In genomic region chr10:130560573-130560972, GRCh38 we compare ENCODE assay signal across 29 cellular contexts.
"Had no signal": no experiment of that assay in that cellular context is flagged by ENCODE, and none has a peak within 500 bp of the region (broad histone marks: within the 10 kb centered on the region; RNA-seq: fewer than 3 reads in every experiment).

No MANE protein-coding gene starts in this region.

- H3K9me3 ChIP-seq: lower lobe of right lung, neutrophil, ovary, right atrium auricular region, right lobe of liver, vagina had no signal

- DNase-seq: hippocampal formation; kidney glomerular epithelial cell; left cardiac atrium; left ventricle myocardium superior; lower lobe of right lung; mammary epithelial cell; mesenchymal stem cell; naive thymus-derived CD8-positive, alpha-beta T cell; occipital lobe; ovary; right lobe of liver; stimulated activated CD4-positive, alpha-beta T cell treated with anti-CD3 and anti-CD28 coated beads, Interleukin-1b, Interleukin-23, amount 100 ng/mL, for 48 hours; stimulated activated CD4-positive, alpha-beta T cell treated with anti-CD3 and anti-CD28 coated beads, Interleukin-2, amount 100 ng/mL, for 48 hours; stimulated activated CD4-positive, alpha-beta T cell treated with anti-CD3 and anti-CD28 coated beads, Interleukin-4, amount 100 ng/mL, for 4 hours; stimulated activated CD8-positive, alpha-beta memory T cell treated with anti-CD3 and anti-CD28 coated beads, Interleukin-4, amount 100 ng/mL, for 48 hours; stimulated activated naive CD4-positive, alpha-beta T cell treated with Interleukin-2 at 50 U/mL for 16 hours; stimulated activated naive CD8-positive, alpha-beta T cell treated with anti-CD3 and anti-CD28 coated beads, Interleukin-15, amount 100 ng/mL, for 72 hours; substantia nigra had no signal

- H3K4me1 Mint-ChIP-seq: naive thymus-derived CD8-positive, alpha-beta T cell; stimulated activated memory B cell treated with anti-CD40 and anti-IgM and Interleukin-4, amounts not matched to agents 10 μg/mL and 1 μg/mL and 100 μg/mL, for 72 hours; stimulated activated naive CD8-positive, alpha-beta T cell treated with anti-CD3 and anti-CD28 coated beads, Interleukin-15, amount 100 ng/mL, for 72 hours had no signal

- H3K4me1 ChIP-seq: lower lobe of right lung, right atrium auricular region, right lobe of liver, tibial nerve, vagina had no signal

- H3K4me2 ChIP-seq: smooth muscle cell had no signal

- ATAC-seq: left cardiac atrium; left lobe of liver; left ventricle myocardium superior; lower lobe of right lung; naive thymus-derived CD8-positive, alpha-beta T cell; right lobe of liver; stimulated activated memory B cell treated with anti-CD40 and anti-IgM and Interleukin-4, amounts not matched to agents 10 μg/mL and 1 μg/mL and 100 μg/mL, for 72 hours; stimulated activated naive CD8-positive, alpha-beta T cell treated with anti-CD3 and anti-CD28 coated beads, Interleukin-15, amount 100 ng/mL, for 72 hours had no signal

- H3K27me3 ChIP-seq: neutrophil, ovary, right atrium auricular region, right lobe of liver, tibial nerve, vagina had no signal

- H3K9me3 Mint-ChIP-seq: naive thymus-derived CD8-positive, alpha-beta T cell; nephron; neural crest cell; stimulated activated naive CD8-positive, alpha-beta T cell treated with anti-CD3 and anti-CD28 coated beads, Interleukin-15, amount 100 ng/mL, for 72 hours; type B pancreatic cell had no signal

- H3K4me3 Mint-ChIP-seq: naive thymus-derived CD8-positive, alpha-beta T cell; nephron; neural crest cell; stimulated activated memory B cell treated with anti-CD40 and anti-IgM and Interleukin-4, amounts not matched to agents 10 μg/mL and 1 μg/mL and 100 μg/mL, for 72 hours; stimulated activated naive CD8-positive, alpha-beta T cell treated with anti-CD3 and anti-CD28 coated beads, Interleukin-15, amount 100 ng/mL, for 72 hours; type B pancreatic cell had no signal

- H3K36me3 Mint-ChIP-seq: naive thymus-derived CD8-positive, alpha-beta T cell; stimulated activated memory B cell treated with anti-CD40 and anti-IgM and Interleukin-4, amounts not matched to agents 10 μg/mL and 1 μg/mL and 100 μg/mL, for 72 hours; type B pancreatic cell had no signal

- H3K27ac Mint-ChIP-seq: nephron; progenitor cell of endocrine pancreas; stimulated activated memory B cell treated with anti-CD40 and anti-IgM and Interleukin-4, amounts not matched to agents 10 μg/mL and 1 μg/mL and 100 μg/mL, for 72 hours; type B pancreatic cell had no signal

- H3K27me3 Mint-ChIP-seq: stimulated activated memory B cell treated with anti-CD40 and anti-IgM and Interleukin-4, amounts not matched to agents 10 μg/mL and 1 μg/mL and 100 μg/mL, for 72 hours; stimulated activated naive CD8-positive, alpha-beta T cell treated with anti-CD3 and anti-CD28 coated beads, Interleukin-15, amount 100 ng/mL, for 72 hours had no signal

- H3K27ac ChIP-seq: lower lobe of right lung, neutrophil, ovary, right atrium auricular region, right lobe of liver, tibial nerve, vagina had no signal
